In genomic region chr22:31447337-31447736, GRCh38 we compare ENCODE assay signal across 24 cellular contexts.
"Had no signal": no experiment of that assay in that cellular context is flagged by ENCODE, and none has a peak within 500 bp of the region (broad histone marks: within the 10 kb centered on the region; RNA-seq: fewer than 3 reads in every experiment).

No MANE protein-coding gene starts in this region.

- H3K27ac Mint-ChIP-seq: activated naive CD8-positive, alpha-beta T cell treated with anti-CD3 and anti-CD28 coated beads, Interleukin-2, amount 10 ng/mL, durations not matched to agents 7 days and 5 days; activated T-helper 2 cell treated with anti-CD3 and anti-CD28 coated beads, Interferon-gamma antibody, Interleukin-2, Interleukin-4, amounts not matched to agents 10 μg/mL and 5 μg/mL and 100 μg/mL, durations not matched to agents 14 hours and 24 hours and 36 hours had no signal

- H3K9me3 ChIP-seq: lower lobe of right lung, mucosa of descending colon, spleen, thyroid gland had no signal

- H3K4me1 Mint-ChIP-seq: brain, nephron progenitor cell had no signal

- H3K27me3 ChIP-seq: spleen, thyroid gland had no signal

- H3K4me3 Mint-ChIP-seq: activated naive CD8-positive, alpha-beta T cell treated with anti-CD3 and anti-CD28 coated beads, Interleukin-2, amount 10 ng/mL, durations not matched to agents 7 days and 5 days; activated T-cell treated with anti-CD3 and anti-CD28 coated beads, Interleukin-2, amount 50 U/mL, for 4 hours; brain; effector memory CD8-positive, alpha-beta T cell; nephron progenitor cell had no signal

- ATAC-seq: activated T-cell treated with anti-CD3 and anti-CD28 coated beads, Interleukin-2, amount 50 U/mL, for 4 hours; effector memory CD8-positive, alpha-beta T cell; esophagus mucosa; lower lobe of right lung; mucosa of descending colon; stimulated activated naive CD8-positive, alpha-beta T cell treated with anti-CD3 and anti-CD28 coated beads, Interleukin-15, Interleukin-2, amounts not matched to agents 100 U/mL and 50 U/mL, for 24 hours had no signal

- H3K9me3 Mint-ChIP-seq: activated naive CD8-positive, alpha-beta T cell treated with anti-CD3 and anti-CD28 coated beads, Interleukin-2, amount 10 ng/mL, durations not matched to agents 7 days and 5 days; activated T-cell treated with anti-CD3 and anti-CD28 coated beads, Interleukin-2, amount 50 U/mL, for 4 hours; activated T-helper 2 cell treated with anti-CD3 and anti-CD28 coated beads, Interferon-gamma antibody, Interleukin-2, Interleukin-4, amounts not matched to agents 10 μg/mL and 5 μg/mL and 100 μg/mL, durations not matched to agents 14 hours and 24 hours and 36 hours; brain; effector memory CD8-positive, alpha-beta T cell; nephron progenitor cell had no signal

- H3K4me3 ChIP-seq: lower lobe of right lung, mucosa of descending colon, spleen, thyroid gland had no signal

- DNase-seq: activated CD4-positive, alpha-beta T cell treated with anti-CD3 and anti-CD28 coated beads for 1 hour; activated CD4-positive, alpha-beta T cell treated with anti-CD3 and anti-CD28 coated beads, Interleukin-2, amount 50 U/mL, for 1 hour; activated CD8-positive, alpha-beta memory T cell treated with anti-CD3 and anti-CD28 coated beads, Interleukin-2, amount 50 U/mL, for 4 hours; activated naive CD4-positive, alpha-beta T cell; activated naive CD8-positive, alpha-beta T cell treated with anti-CD3 and anti-CD28 coated beads, Interleukin-2, amount 10 ng/mL, durations not matched to agents 7 days and 5 days; activated T-cell treated with anti-CD3 and anti-CD28 coated beads, Interleukin-2, amount 50 U/mL, for 4 hours; anterior cingulate cortex; central memory CD4-positive, alpha-beta T cell; effector memory CD8-positive, alpha-beta T cell; islet precursor cell; left cardiac atrium; lower lobe of right lung; mesendoderm; mucosa of descending colon; nephron progenitor cell; nucleus accumbens; spleen; stimulated activated CD4-positive, alpha-beta T cell treated with anti-CD3 and anti-CD28 coated beads, Interleukin-4, amount 100 ng/mL, for 24 hours; stimulated activated naive CD8-positive, alpha-beta T cell treated with anti-CD3 and anti-CD28 coated beads, Interleukin-15, Interleukin-2, amounts not matched to agents 100 U/mL and 50 U/mL, for 24 hours; T-helper 1 cell; thyroid gland had no signal

- H3K27ac ChIP-seq: lower lobe of right lung, spleen, thyroid gland had no signal

- H3K27me3 Mint-ChIP-seq: activated naive CD8-positive, alpha-beta T cell treated with anti-CD3 and anti-CD28 coated beads, Interleukin-2, amount 10 ng/mL, durations not matched to agents 7 days and 5 days; brain; effector memory CD8-positive, alpha-beta T cell had no signal

- H3K4me1 ChIP-seq: lower lobe of right lung had no signal
